ENCODE assay signal across 1 cellular context in genomic region chr12:34350092-34351041, GRCh38.
TF ChIP-seq lines count a peak whose summit lies in the region.

No MANE protein-coding gene starts in this region.

TF ChIP-seq in HEK293, 187 proteins besides CTCF, POLR2A, EP300 and RAD21 (continued from another document):
- TF ChIP-seq REST (tag by site-specific recombination; IDR thresholded peaks at IDR 0.05) (no peak), GFI1B (tag by site-specific recombination; IDR thresholded peaks at IDR 0.05) (no peak), ZNF544 (tag by site-specific recombination; IDR thresholded peaks at IDR 0.05) (0 out of 2 replicates have a peak, but pooled peaks have one; percentile 54), ZNF175 (tag by site-specific recombination; IDR thresholded peaks at IDR 0.05) (no peak), ZNF513 (tag by site-specific recombination; IDR thresholded peaks at IDR 0.05) (no peak), ZBTB48 (tag by site-specific recombination; IDR thresholded peaks at IDR 0.05) (peak; percentile 69), ELK4 (IDR thresholded peaks at IDR 0.05; ENCODE audit: borderline replicate concordance, low read depth, low read length) (no peak), ZBTB1 (tag by site-specific recombination; IDR thresholded peaks at IDR 0.05) (no peak), ZNF514 (tag by site-specific recombination; IDR thresholded peaks at IDR 0.05) (no peak), ZBTB26 (tag by site-specific recombination; optimal IDR thresholded peaks at IDR 0.05) (peak; percentile 14), MYNN (tag by site-specific recombination; IDR thresholded peaks at IDR 0.05; ENCODE audit: borderline replicate concordance) (no peak), PRDM6 (tag by site-specific recombination; IDR thresholded peaks at IDR 0.05) (no peak), ZNF157 (tag by site-specific recombination; IDR thresholded peaks at IDR 0.05) (no peak), ZNF280D (tag by site-specific recombination; IDR thresholded peaks at IDR 0.05) (no peak), ZNF146 (tag by site-specific recombination; IDR thresholded peaks at IDR 0.05) (no peak), PATZ1 (tag by site-specific recombination; IDR thresholded peaks at IDR 0.05) (peak; percentile 56), ZNF391 (tag by site-specific recombination; IDR thresholded peaks at IDR 0.05; ENCODE audit: borderline replicate concordance, low read depth) (no peak), ZNF645 (tag by site-specific recombination; IDR thresholded peaks at IDR 0.05) (no peak)
TF ChIP-seq in HEK293: peak in this region for 21.
